ENCODE assay signal across 8 cellular contexts in genomic region chr7:99408347-99409191, GRCh38. TPM values are rescaled to one million over a fixed set of nuclear protein-coding genes. Genes with fewer than 3 reads are reported as not detected.
DNase-seq lines count a peak whose midpoint lies in the region; ATAC-seq and FAIRE-seq lines count a peak whose summit lies in the region.

Gene BUD31, plus strand, starts transcription at chr7:99408969. Its CDS starts 2,124 bp downstream, at chr7:99411093.
Gene PDAP1, minus strand, starts transcription at chr7:99408597. Its CDS starts 49 bp downstream, at chr7:99408548.

- CTCF ChIA-PET in activated CD8-positive, alpha-beta memory T cell treated with anti-CD3 and anti-CD28 coated beads, Interleukin-2, amount 10 ng/mL, durations not matched to agents 7 days and 5 days (lab: Charles Lee): interaction anchor here (0.6 to 2.9 kb wide), 14 partner anchors 9 to 216 kb away, joined by 3 to 17 read pairs (median 4); partner anchors contain the start of gene ZKSCAN5

- H3K36me3 Mint-ChIP-seq in activated CD8-positive, alpha-beta memory T cell treated with anti-CD3 and anti-CD28 coated beads, Interleukin-2, amount 10 ng/mL, durations not matched to agents 7 days and 5 days: peaks cover 32% of the 10 kb centered on the region

- peaks cover 15% of the 10 kb centered on the region for H3K4me1 ChIP-seq in endocrine pancreas (ENCODE audit: control insufficient read depth, insufficient read depth, low read length)

- peak within 1 kb of the TSS; percentile 90 for H3K27ac Mint-ChIP-seq in activated CD8-positive, alpha-beta memory T cell treated with anti-CD3 and anti-CD28 coated beads, Interleukin-2, amount 10 ng/mL, durations not matched to agents 7 days and 5 days

- ATAC-seq in GM21367 (IDR thresholded peaks at IDR 0.05; ENCODE audit: unreplicated experiment): peak; percentile 67
- ATAC-seq in activated CD8-positive, alpha-beta memory T cell treated with anti-CD3 and anti-CD28 coated beads, Interleukin-2, amount 10 ng/mL, durations not matched to agents 7 days and 5 days: peak; percentile 85

- no peaks in the 10 kb centered on the region for H3K9me3 Mint-ChIP-seq in activated CD8-positive, alpha-beta memory T cell treated with anti-CD3 and anti-CD28 coated beads, Interleukin-2, amount 10 ng/mL, durations not matched to agents 7 days and 5 days (ENCODE audit: low read depth)

- peak within 1 kb of the TSS; percentile 92 for H3K4me3 ChIP-seq in endocrine pancreas (ENCODE audit: control insufficient read depth, insufficient read depth, low read length)

- no peak for FAIRE-seq in HTR-8/SVneo (lab: Jason Lieb, UNC)

- no peaks in the 10 kb centered on the region for H3K27me3 Mint-ChIP-seq in activated CD8-positive, alpha-beta memory T cell treated with anti-CD3 and anti-CD28 coated beads, Interleukin-2, amount 10 ng/mL, durations not matched to agents 7 days and 5 days

- no peaks in the 10 kb centered on the region for H3K27me3 ChIP-seq in endocrine pancreas (ENCODE audit: control insufficient read depth, insufficient read depth, low read length)

- peak; percentile 99 for DNase-seq in COLO829 (ENCODE audit: low spot score)
- DNase-seq in HTR-8/SVneo (ENCODE audit: insufficient read length, low spot score): peak; percentile 89
- DNase-seq in NOMO-1 treated with dmso at 0.1 percent for 144 hours (lab: John Stamatoyannopoulos, UW; ENCODE audit: unreplicated experiment): peak; percentile 98
- peak; percentile 96 for DNase-seq in activated CD8-positive, alpha-beta memory T cell treated with anti-CD3 and anti-CD28 coated beads, Interleukin-2, amount 10 ng/mL, durations not matched to agents 7 days and 5 days
- DNase-seq in mesenteric fat pad (ENCODE audit: low spot score): peak; percentile 97
- DNase-seq in stimulated activated CD8-positive, alpha-beta memory T cell treated with anti-CD3 and anti-CD28 coated beads, Interleukin-15, amount 100 ng/mL, for 24 hours (ENCODE audit: low read depth): peak; percentile 77

- H3K4me1 Mint-ChIP-seq in activated CD8-positive, alpha-beta memory T cell treated with anti-CD3 and anti-CD28 coated beads, Interleukin-2, amount 10 ng/mL, durations not matched to agents 7 days and 5 days: peaks cover 54% of the 10 kb centered on the region

- peak within 1 kb of the TSS; percentile 96 for H3K4me3 Mint-ChIP-seq in activated CD8-positive, alpha-beta memory T cell treated with anti-CD3 and anti-CD28 coated beads, Interleukin-2, amount 10 ng/mL, durations not matched to agents 7 days and 5 days

- H3K9ac ChIP-seq in endocrine pancreas (ENCODE audit: control insufficient read depth, insufficient read depth, low read length): peak within 1 kb of the TSS; percentile 99

- H3K36me3 ChIP-seq in endocrine pancreas (ENCODE audit: control insufficient read depth, insufficient read depth, low read length): no peaks in the 10 kb centered on the region

- no peaks in the 10 kb centered on the region for H3K9me3 ChIP-seq in endocrine pancreas (ENCODE audit: control insufficient read depth, low read length)

RNA-seq across cellular contexts. Expression of gene BUD31, which starts in this region (rescaled TPM):
- total RNA-seq in activated CD8-positive, alpha-beta memory T cell treated with anti-CD3 and anti-CD28 coated beads, Interleukin-2, amount 10 ng/mL, durations not matched to agents 7 days and 5 days: 100 to 1,000 TPM; 116 to 138 TPM
- total RNA-seq in mesenteric fat pad: 68.2 TPM

RNA-seq across cellular contexts. Expression of gene PDAP1, which starts in this region (rescaled TPM):
- 100 to 1,000 TPM in 1 of 2 experiments, 10 to 100 TPM in 1; 94.7 to 128 TPM for total RNA-seq in activated CD8-positive, alpha-beta memory T cell treated with anti-CD3 and anti-CD28 coated beads, Interleukin-2, amount 10 ng/mL, durations not matched to agents 7 days and 5 days
- 88.8 TPM for total RNA-seq in mesenteric fat pad

Comparison
In these comparisons a context has a peak if more than half of its experiments do, and no peak if none do; other contexts are left out.
1. Peak in every context shown above with its lines: DNase-seq, ATAC-seq and H3K4me3 ChIP-seq.